ENCODE assay signal across 1 cellular context in the genomic region with DNA sequence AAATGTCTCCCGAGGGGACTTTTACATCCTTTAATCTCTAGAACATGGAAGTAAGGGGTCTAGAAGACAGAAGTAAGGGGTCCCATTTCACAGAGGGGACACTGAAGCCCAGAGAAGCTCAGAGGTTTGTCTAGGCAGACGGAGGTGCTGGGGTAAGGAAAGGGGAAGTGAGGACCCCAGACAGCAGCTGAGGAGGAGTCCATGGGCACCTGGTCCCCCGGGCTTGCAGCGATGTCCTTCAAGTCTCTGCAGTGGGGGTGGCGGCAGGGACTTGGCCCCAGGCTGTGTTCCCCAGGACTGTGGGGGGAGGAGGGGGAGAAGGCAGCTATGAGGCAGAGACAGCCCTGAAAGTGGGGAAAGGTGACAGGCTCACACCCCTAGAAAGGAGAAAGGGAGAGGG.
TF ChIP-seq lines count a peak whose summit lies in the region.

No MANE protein-coding gene starts in this region.

TF ChIP-seq in HepG2, 621 proteins besides CTCF, POLR2A, EP300 and RAD21:
- TF ChIP-seq MAZ (IDR thresholded peaks at IDR 0.05; ENCODE audit: borderline replicate concordance, low read depth, low read length) (no peak), MAZ (CRISPR knock-in tag; IDR thresholded peaks at IDR 0.05; ENCODE audit: low read depth) (no peak), ZNF629 (CRISPR knock-in tag; conservative IDR thresholded peaks at IDR 0.05) (0 out of 2 replicates have a peak, but pooled peaks have one; percentile 19), MED8 (CRISPR knock-in tag; IDR thresholded peaks at IDR 0.05; ENCODE audit: insufficient replicate concordance) (no peak)
